Comparison of ENCODE assay signal across 8 cellular contexts in the genomic region with DNA sequence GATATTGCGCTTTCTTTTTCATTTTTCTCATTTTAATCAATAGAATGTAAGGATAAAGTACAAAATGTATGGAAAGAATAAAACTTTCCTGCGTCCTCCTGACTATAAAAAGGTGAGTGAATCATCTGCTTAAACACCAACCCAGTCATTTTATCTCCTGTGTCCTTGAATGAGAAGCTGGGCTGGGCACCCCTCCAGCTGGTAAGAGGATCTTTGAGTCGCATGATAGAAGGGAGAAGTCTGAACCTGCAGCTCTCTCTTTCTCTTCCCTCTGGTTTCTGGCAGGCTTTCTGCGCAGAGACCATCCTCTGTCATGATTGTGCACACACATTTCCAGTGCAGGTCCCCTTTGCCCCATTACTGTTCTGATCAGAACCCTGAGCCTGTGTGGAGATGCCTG. TPM values are rescaled to one million over a fixed set of nuclear protein-coding genes. Genes with fewer than 3 reads are reported as not detected.
DNase-seq lines count a peak whose midpoint lies in the region; ATAC-seq and TF ChIP-seq lines count a peak whose summit lies in the region.

No MANE protein-coding gene starts in this region.

- ATAC-seq in RWPE2 (ENCODE audit: low read depth), result peak; percentile 59
- peak; percentile 39 to 70 (median 69) for ATAC-seq in heart left ventricle
- ATAC-seq in activated naive CD8-positive, alpha-beta T cell treated with anti-CD3 and anti-CD28 coated beads, Interleukin-2, amount 50 U/mL, for 24 hours, result no peak

- peaks cover 42% of the 10 kb centered on the region for H3K4me1 ChIP-seq in RWPE2 (ENCODE audit: insufficient read depth, poor library complexity, severe bottlenecking)
- H3K4me1 ChIP-seq in heart left ventricle, result peaks cover 0 to 53% (median 19%) of the 10 kb centered on the region in 12 donors
- H3K4me1 ChIP-seq in thyroid gland, result peaks cover 9 to 11% of the 10 kb centered on the region in 2 donors

- H3K4me1 Mint-ChIP-seq in activated naive CD8-positive, alpha-beta T cell treated with anti-CD3 and anti-CD28 coated beads, Interleukin-2, amount 50 U/mL, for 24 hours, result peaks cover 18% of the 10 kb centered on the region

- H3K4me3 ChIP-seq in RWPE2 (ENCODE audit: severe bottlenecking) (no peak overlapping the region), heart left ventricle (no peak overlapping the region), thyroid gland (replicated peaks in 1 of 3) (no peak overlapping the region)

- H3K36me3 ChIP-seq in RWPE2 (ENCODE audit: low read depth), result no peaks in the 10 kb centered on the region
- no peaks in the 10 kb centered on the region for H3K36me3 ChIP-seq in heart left ventricle
- no peaks in the 10 kb centered on the region for H3K36me3 ChIP-seq in thyroid gland

- H3K27me3 Mint-ChIP-seq in activated naive CD8-positive, alpha-beta T cell treated with anti-CD3 and anti-CD28 coated beads, Interleukin-2, amount 50 U/mL, for 24 hours, result peaks cover 4% of the 10 kb centered on the region

- H3K27ac Mint-ChIP-seq in activated naive CD8-positive, alpha-beta T cell treated with anti-CD3 and anti-CD28 coated beads, Interleukin-2, amount 50 U/mL, for 24 hours, result no peak overlapping the region

- H3K9me3 Mint-ChIP-seq in activated naive CD8-positive, alpha-beta T cell treated with anti-CD3 and anti-CD28 coated beads, Interleukin-2, amount 50 U/mL, for 24 hours, result no peaks in the 10 kb centered on the region

- no peak overlapping the region for H3K4me3 Mint-ChIP-seq in activated naive CD8-positive, alpha-beta T cell treated with anti-CD3 and anti-CD28 coated beads, Interleukin-2, amount 50 U/mL, for 24 hours

- TF ChIP-seq CTCF in RWPE2 (IDR thresholded peaks at IDR 0.05; ENCODE audit: poor library complexity, severe bottlenecking) (no peak), heart left ventricle (IDR thresholded peaks at IDR 0.05) (no peak), thyroid gland (IDR thresholded peaks at IDR 0.05) (no peak)

- intact Hi-C loops in heart left ventricle (cut with DNase I), result no loop called here
- intact Hi-C loops in thyroid gland (cut with DNase I), result no loop called here

- no peak for TF ChIP-seq POLR2A in heart left ventricle (IDR thresholded peaks at IDR 0.05)
- TF ChIP-seq POLR2A in thyroid gland (IDR thresholded peaks at IDR 0.05), result no peak

- DNase-seq in SIG-M5 treated with dmso at 0.1 percent for 504 hours (lab: John Stamatoyannopoulos, UW; ENCODE audit: unreplicated experiment) (peak; percentile 10), SIG-M5 (lab: John Stamatoyannopoulos, UW) (no peak), RWPE2 (ENCODE audit: low spot score) (peak; percentile 78), heart left ventricle (peak; percentile 60 to 85 (median 76)), thyroid gland (peak; percentile 18 to 28), SHP77 treated with DMSO at 0.1 percent for 48 hours (lab: John Stamatoyannopoulos, UW) (no peak), dermis blood vessel endothelial cell (no peak)
- no peak for DNase-seq in activated naive CD8-positive, alpha-beta T cell treated with anti-CD3 and anti-CD28 coated beads, Interleukin-2, amount 50 U/mL, for 24 hours

- no peaks in the 10 kb centered on the region for H3K27me3 ChIP-seq in RWPE2 (ENCODE audit: insufficient read depth, poor library complexity, severe bottlenecking)
- no peaks in the 10 kb centered on the region for H3K27me3 ChIP-seq in heart left ventricle
- no peaks in the 10 kb centered on the region for H3K27me3 ChIP-seq in thyroid gland

- no peaks in the 10 kb centered on the region for H3K36me3 Mint-ChIP-seq in activated naive CD8-positive, alpha-beta T cell treated with anti-CD3 and anti-CD28 coated beads, Interleukin-2, amount 50 U/mL, for 24 hours (ENCODE audit: low read depth)

- WGBS in heart left ventricle, 4 donors, result 52 to 67% (median 62%) methylated on average over 4 of the region's 4 CpGs
- 73 to 87% methylated on average over 4 of the region's 4 CpGs for WGBS in thyroid gland, 2 donors

- H3K9me3 ChIP-seq in RWPE2 (ENCODE audit: severe bottlenecking) (no peaks in the 10 kb centered on the region), heart left ventricle (no peaks in the 10 kb centered on the region), thyroid gland (no peaks in the 10 kb centered on the region)

- H3K27ac ChIP-seq in RWPE2 (ENCODE audit: poor library complexity, severe bottlenecking) (peak overlapping the region; percentile 97), heart left ventricle (peak overlapping the region in 5 of 12 donors; percentile 19 to 85 (median 32)), thyroid gland (no peak overlapping the region)

RNA-seq across cellular contexts. Expression of gene AKIRIN2, which starts 28.3 kb away (rescaled TPM):
- total RNA-seq in heart left ventricle, result 10 to 100 TPM; 15.2 to 54.7 (median 40.7) TPM
- 10 to 100 TPM; 21.8 to 42.0 TPM for polyA plus RNA-seq in heart left ventricle
- total RNA-seq in thyroid gland, result 10 to 100 TPM; 20.1 to 24.0 (median 21.9) TPM
- 15.1 and 22.2 TPM in 2 replicates for total RNA-seq in dermis blood vessel endothelial cell

Comparison
In these comparisons a context has a peak if more than half of its experiments do, and no peak if none do; other contexts are left out.
1. DNase-seq: peak in SIG-M5 treated with dmso at 0.1 percent for 504 hours (single experiment), RWPE2 (single experiment), heart left ventricle (5 of 5) and thyroid gland (2 of 2); none in SIG-M5 (single experiment), SHP77 treated with DMSO at 0.1 percent for 48 hours (single experiment), dermis blood vessel endothelial cell (single experiment) and activated naive CD8-positive, alpha-beta T cell treated with anti-CD3 and anti-CD28 coated beads, Interleukin-2, amount 50 U/mL, for 24 hours (single experiment).